22 cellular contexts compared by ENCODE assay signal in the genomic region with DNA sequence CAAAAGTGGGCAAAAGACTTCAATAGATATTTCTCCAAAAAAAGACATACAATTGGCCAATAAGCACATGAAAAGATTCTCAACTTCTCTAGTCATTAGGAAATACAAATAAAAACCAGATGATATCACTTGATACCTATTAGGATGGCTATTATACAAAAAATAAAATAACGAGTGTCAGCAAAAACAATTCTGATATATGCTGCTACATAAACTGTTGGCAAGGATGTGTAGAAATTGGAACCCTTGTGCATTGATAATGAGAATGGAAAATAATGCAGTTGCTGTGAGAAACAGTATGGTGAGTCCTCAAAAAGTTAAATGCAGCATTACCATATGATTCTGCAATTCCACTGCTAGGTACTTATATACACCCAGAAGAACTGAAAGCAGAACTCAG.
DNase-seq lines count a peak whose midpoint lies in the region; ATAC-seq, FAIRE-seq and TF ChIP-seq lines count a peak whose summit lies in the region.
"Had no signal": no experiment of that assay in that cellular context is flagged by ENCODE, and none has a peak within 500 bp of the region (broad histone marks: within the 10 kb centered on the region; RNA-seq: fewer than 3 reads in every experiment).

No MANE protein-coding gene starts in this region.

- H3K9me2 ChIP-seq in DOHH2 (replicated peaks; ENCODE audit: control insufficient read depth, low read length), result no peaks in the 10 kb centered on the region
- no peaks in the 10 kb centered on the region for H3K9me2 ChIP-seq in OCI-LY7 (ENCODE audit: insufficient read depth, low read length)

- no peaks in the 10 kb centered on the region for H3K9me1 ChIP-seq in K562 (ENCODE audit: control insufficient read depth, insufficient read depth, low read length)

- ATAC-seq in A549, result no peak
- no peak for ATAC-seq in K562

- H3K23ac ChIP-seq in trophoblast cell (ENCODE audit: low read length), result no peak overlapping the region

- H3K14ac ChIP-seq in trophoblast cell (ENCODE audit: low read length), result no peak overlapping the region

- H3K9ac ChIP-seq in K562 (ENCODE audit: insufficient read depth in 1 of 2, low read depth in 2 of 2, low read length in 2 of 2) (no peak overlapping the region), trophoblast cell (ENCODE audit: low read length) (no peak overlapping the region)
- H3K9ac ChIP-seq: BLaER1, GM23248 had no signal

- TF ChIP-seq EP300 in A549 (IDR thresholded peaks at IDR 0.05) (no peak), K562 (IDR thresholded peaks at IDR 0.05; ENCODE audit: low read length) (no peak)

- H3K79me2 ChIP-seq in DOHH2 (ENCODE audit: control insufficient read depth, low read length) (peaks cover 5% of the 10 kb centered on the region), OCI-LY7 (ENCODE audit: insufficient read depth, low read depth, low read length) (no peaks in the 10 kb centered on the region), K562 (ENCODE audit: control insufficient read depth, insufficient read depth, low read length) (no peaks in the 10 kb centered on the region), trophoblast cell (ENCODE audit: control insufficient read depth, insufficient read depth, low read length, poor library complexity) (no peaks in the 10 kb centered on the region)

- TF ChIP-seq RAD21 in A549 (conservative IDR thresholded peaks at IDR 0.05 in 1 of 2, IDR thresholded peaks at IDR 0.05 in 1 of 2), result no peak
- TF ChIP-seq RAD21 in K562 (CRISPR knock-in tag; conservative IDR thresholded peaks at IDR 0.05 in 1 of 2, IDR thresholded peaks at IDR 0.05 in 1 of 2), result no peak

- no peak for FAIRE-seq in A549 (lab: Jason Lieb, UNC)
- FAIRE-seq in K562 (lab: Jason Lieb, UNC), result no peak
- FAIRE-seq: G401.6, H1 had no signal

- H3K4me1 ChIP-seq in A549 (no peaks in the 10 kb centered on the region), DOHH2 (ENCODE audit: control insufficient read depth, low read length) (peaks cover 71% of the 10 kb centered on the region), OCI-LY7 (ENCODE audit: insufficient read depth, low read length, poor library complexity, severe bottlenecking) (peaks cover 40% of the 10 kb centered on the region), K562 (replicated peaks in 1 of 2; ENCODE audit: control insufficient read depth in 2 of 2, insufficient read depth in 2 of 2, low read length in 2 of 2) (no peaks in the 10 kb centered on the region), trophoblast cell (ENCODE audit: control insufficient read depth in 1 of 2, insufficient read depth in 2 of 2, low read length in 2 of 2) (no peaks in the 10 kb centered on the region)
- H3K4me1 ChIP-seq: BLaER1 had no signal

- no peak overlapping the region for H4K8ac ChIP-seq in trophoblast cell (ENCODE audit: low read depth, low read length)

- BruUV-seq in OCI-LY7 (replicated peaks; lab: Mats Ljungman, UMichigan) (no TSS peak), K562 (replicated peaks; lab: Mats Ljungman, UMichigan) (no TSS peak)

- H3K27ac ChIP-seq in A549 (no peak overlapping the region), DOHH2 (ENCODE audit: low read depth, low read length) (peak overlapping the region; percentile 100), OCI-LY7 (ENCODE audit: low read depth, low read length, poor library complexity, severe bottlenecking) (peak overlapping the region; percentile 86), K562 (ENCODE audit: extremely low read depth, low read depth, low read length) (no peak overlapping the region), trophoblast cell (ENCODE audit: low read depth, low read length) (no peak overlapping the region)
- H3K27ac ChIP-seq: BLaER1, C4-2B, GM23248 had no signal

- H3K27me3 ChIP-seq in DOHH2 (ENCODE audit: control insufficient read depth, low read length), result no peaks in the 10 kb centered on the region
- no peaks in the 10 kb centered on the region for H3K27me3 ChIP-seq in K562 (ENCODE audit: control insufficient read depth in 2 of 2, insufficient read depth in 2 of 2, low read length in 2 of 2)
- H3K27me3 ChIP-seq in trophoblast cell (ENCODE audit: insufficient read depth, low read length), result no peaks in the 10 kb centered on the region
- H3K27me3 ChIP-seq: BLaER1 had no signal

- peaks cover 29% of the 10 kb centered on the region for H3F3A ChIP-seq in DOHH2 (ENCODE audit: control insufficient read depth, insufficient read depth)

- WGBS in A549 (ENCODE audit: missing lambda C conversion rate), result 86% methylated on average over 1 of the region's 1 CpG
- WGBS in K562 (ENCODE audit: insufficient coverage, low coverage, missing lambda C conversion rate), result 86% methylated on average over 1 of the region's 1 CpG
- WGBS in trophoblast cell (ENCODE audit: extremely low coverage, insufficient coverage, insufficient read length), result no CpG with 5 or more reads among the region's 1 CpG

- no peak overlapping the region for H4K91ac ChIP-seq in trophoblast cell (ENCODE audit: low read depth, low read length)

- CTCF ChIA-PET in A549 (lab: Yijun Ruan, JAX) (no interaction called here), OCI-LY7 (lab: Charles Lee; ENCODE audit: unreplicated experiment) (no interaction called here), K562 (lab: Yijun Ruan, JAX; ENCODE audit: low intra/inter-chr PET ratio) (no interaction called here)

- H2AK5ac ChIP-seq in trophoblast cell (ENCODE audit: low read length), result no peak overlapping the region

- no peak overlapping the region for H3K18ac ChIP-seq in trophoblast cell (ENCODE audit: low read length)

- in situ Hi-C loops in K562 (cut with MboI), result no loop called here

- no peak overlapping the region for H3K4ac ChIP-seq in trophoblast cell (ENCODE audit: low read depth, low read length)

- DNase-seq in A549 (ENCODE audit: low read depth in 1 of 2, low spot score in 1 of 2) (no peak), OCI-LY7 (ENCODE audit: low spot score) (no peak), K562 (ENCODE audit: extremely low read depth in 1 of 4, low spot score in 3 of 4) (no peak), trophoblast cell (no peak), NK-92 (lab: John Stamatoyannopoulos, UW; ENCODE audit: unreplicated experiment) (no peak), SW 1271 (lab: John Stamatoyannopoulos, UW) (no peak), foreskin fibroblast (no peak)
- DNase-seq: 8988T; Calu3; CD4-positive, CD25-positive, alpha-beta regulatory T cell; CD8-positive, alpha-beta memory T cell; COR-L47; DMS53; DMS79 treated with DMSO at 0.1 percent for 48 hours; GM23248; H7; HCEC 1CT had no signal

- H3K4me2 ChIP-seq in A549, result no peak overlapping the region
- H3K4me2 ChIP-seq in DOHH2 (ENCODE audit: low read length), result peak overlapping the region; percentile 91
- peak overlapping the region; percentile 37; the same call in 1 of the 2 replicates for H3K4me2 ChIP-seq in OCI-LY7 (ENCODE audit: low read length)
- no peak overlapping the region for H3K4me2 ChIP-seq in K562 (ENCODE audit: insufficient read depth, low read length)
- no peak overlapping the region for H3K4me2 ChIP-seq in trophoblast cell (ENCODE audit: low read length)
- H3K4me2 ChIP-seq: BLaER1 had no signal

- H3K36me3 ChIP-seq in DOHH2 (ENCODE audit: control insufficient read depth, low read length) (peaks cover 56% of the 10 kb centered on the region), OCI-LY7 (ENCODE audit: insufficient read depth, low read length) (peaks cover 78% of the 10 kb centered on the region), K562 (ENCODE audit: control insufficient read depth, insufficient read depth, low read length) (peaks cover 9% of the 10 kb centered on the region; the same call in 1 of the 3 replicates), trophoblast cell (ENCODE audit: control insufficient read depth in 1 of 2, insufficient read depth in 2 of 2, low read length in 2 of 2) (peaks cover 1 to 2% of the 10 kb centered on the region in 2 experiments)

- H2BK5ac ChIP-seq in trophoblast cell (ENCODE audit: low read depth, low read length, poor library complexity), result no peak overlapping the region

- TF ChIP-seq CTCF in A549 (IDR thresholded peaks at IDR 0.05) (no peak), DOHH2 (IDR thresholded peaks at IDR 0.05; ENCODE audit: low read depth, low read length, poor library complexity, severe bottlenecking) (no peak), OCI-LY7 (conservative IDR thresholded peaks at IDR 0.05; ENCODE audit: low read length) (no peak), K562 (IDR thresholded peaks at IDR 0.05 in 2 of 3, conservative IDR thresholded peaks at IDR 0.05 in 1 of 3; ENCODE audit: insufficient read depth in 2 of 3, low read depth in 1 of 3, low read length in 3 of 3) (no peak), foreskin fibroblast (IDR thresholded peaks at IDR 0.05; ENCODE audit: low read depth, low read length) (no peak)

- intact Hi-C loops in OCI-LY7 (cut with micrococcal nuclease; ENCODE audit: unreplicated experiment), result loop anchor here (5.0 to 10.0 kb wide), 2 partner anchors 145 to 282 kb away; a partner anchor contains a TSS
- intact Hi-C loops in K562 (cut with micrococcal nuclease), result no loop called here

- TF ChIP-seq POLR2A in A549 (IDR thresholded peaks at IDR 0.05; ENCODE audit: low read length) (no peak), K562 (conservative IDR thresholded peaks at IDR 0.05) (no peak)

- no peak overlapping the region for H3K4me3 ChIP-seq in A549
- peak overlapping the region; percentile 35 for H3K4me3 ChIP-seq in DOHH2 (ENCODE audit: low read length)
- H3K4me3 ChIP-seq in OCI-LY7 (ENCODE audit: low read depth, low read length, poor library complexity, severe bottlenecking), result no peak overlapping the region
- H3K4me3 ChIP-seq in K562, result no peak overlapping the region
- no peak overlapping the region for H3K4me3 ChIP-seq in trophoblast cell (ENCODE audit: low read depth, low read length)
- no peak overlapping the region for H3K4me3 ChIP-seq in foreskin fibroblast (ENCODE audit: low read depth in 1 of 2, low read length in 2 of 2)
- H3K4me3 ChIP-seq: BLaER1, GM23248 had no signal

- no peaks in the 10 kb centered on the region for H3K79me1 ChIP-seq in trophoblast cell (ENCODE audit: low read length)

- H2AFZ ChIP-seq in OCI-LY7 (ENCODE audit: low read length) (no peak overlapping the region), K562 (ENCODE audit: low read depth, low read length) (no peak overlapping the region), trophoblast cell (ENCODE audit: insufficient read depth, low read length, poor library complexity) (no peak overlapping the region)
- H2AFZ ChIP-seq: GM23248 had no signal

- H3K9me3 ChIP-seq in A549 (no peaks in the 10 kb centered on the region), DOHH2 (ENCODE audit: control insufficient read depth, insufficient read depth, low read length) (no peaks in the 10 kb centered on the region), OCI-LY7 (ENCODE audit: low read length) (peaks cover 17% of the 10 kb centered on the region; the same call in 1 of the 2 replicates), K562 (replicated peaks; ENCODE audit: control insufficient read depth, insufficient read depth, low read depth, low read length) (no peaks in the 10 kb centered on the region), trophoblast cell (ENCODE audit: insufficient read depth, low read depth, low read length) (no peaks in the 10 kb centered on the region)
- H3K9me3 ChIP-seq: BLaER1 had no signal

- no peak overlapping the region for H4K12ac ChIP-seq in trophoblast cell (ENCODE audit: low read depth, low read length)

- no peak overlapping the region for H2BK120ac ChIP-seq in trophoblast cell (ENCODE audit: insufficient read depth, low read length, poor library complexity)

- H4K20me1 ChIP-seq in DOHH2 (ENCODE audit: control insufficient read depth, insufficient read depth, low read depth, low read length), result no peaks in the 10 kb centered on the region
- no peaks in the 10 kb centered on the region for H4K20me1 ChIP-seq in OCI-LY7 (ENCODE audit: insufficient read depth, low read length)
- H4K20me1 ChIP-seq in K562 (replicated peaks; ENCODE audit: control insufficient read depth, insufficient read depth, low read length), result no peaks in the 10 kb centered on the region
- H4K20me1 ChIP-seq: BLaER1 had no signal

- POLR2A ChIA-PET in A549 (lab: Yijun Ruan, JAX), result no interaction called here
- POLR2A ChIA-PET in OCI-LY7 (lab: Charles Lee), result no interaction called here
- POLR2A ChIA-PET in K562 (lab: Yijun Ruan, JAX), result no interaction called here

- H2BK12ac ChIP-seq in trophoblast cell (ENCODE audit: low read length), result no peak overlapping the region

Comparison
In these comparisons a context has a peak if more than half of its experiments do, and no peak if none do; other contexts are left out.
1. H3K27ac ChIP-seq: peak in DOHH2 (single experiment) and OCI-LY7 (single experiment); none in A549 (0 of 2), K562 (single experiment) and trophoblast cell (single experiment).
2. H3K4me2 ChIP-seq: peak in DOHH2 (single experiment) and OCI-LY7 (single experiment); none in A549 (single experiment), K562 (single experiment) and trophoblast cell (single experiment).